19 cellular contexts compared by ENCODE assay signal in genomic region chr10:112370424-112370819, GRCh38. TPM values are rescaled to one million over a fixed set of nuclear protein-coding genes. Genes with fewer than 3 reads are reported as not detected.
DNase-seq lines count a peak whose midpoint lies in the region; ATAC-seq, FAIRE-seq and TF ChIP-seq lines count a peak whose summit lies in the region.
"Had no signal": no experiment of that assay in that cellular context is flagged by ENCODE, and none has a peak within 500 bp of the region (broad histone marks: within the 10 kb centered on the region; RNA-seq: fewer than 3 reads in every experiment).

No MANE protein-coding gene starts in this region.

- H3K4me1 ChIP-seq in CD4-positive, CD25-positive, alpha-beta regulatory T cell (ENCODE audit: control insufficient read depth, insufficient read depth, low read length, poor library complexity, severe bottlenecking), result peaks cover 28% of the 10 kb centered on the region
- H3K4me1 ChIP-seq in endodermal cell (ENCODE audit: control insufficient read depth, insufficient read depth, low read length), result no peaks in the 10 kb centered on the region
- H3K4me1 ChIP-seq: HAP-1 had no signal

- no peaks in the 10 kb centered on the region for H3K36me3 Mint-ChIP-seq in CD4-positive, CD25-positive, alpha-beta regulatory T cell
- no peaks in the 10 kb centered on the region for H3K36me3 Mint-ChIP-seq in T-helper 17 cell (ENCODE audit: low read depth)
- no peaks in the 10 kb centered on the region for H3K36me3 Mint-ChIP-seq in endodermal cell (ENCODE audit: low read depth)
- no peaks in the 10 kb centered on the region for H3K36me3 Mint-ChIP-seq in stimulated activated memory B cell treated with anti-CD40 and anti-IgM and Interleukin-4, amounts not matched to agents 10 μg/mL and 1 μg/mL and 100 μg/mL, for 72 hours

- no peaks in the 10 kb centered on the region for H3K9me3 Mint-ChIP-seq in CD4-positive, CD25-positive, alpha-beta regulatory T cell
- peaks cover 24% of the 10 kb centered on the region for H3K9me3 Mint-ChIP-seq in endodermal cell
- peaks cover 4% of the 10 kb centered on the region for H3K9me3 Mint-ChIP-seq in stimulated activated memory B cell treated with anti-CD40 and anti-IgM and Interleukin-4, amounts not matched to agents 10 μg/mL and 1 μg/mL and 100 μg/mL, for 72 hours
- H3K9me3 Mint-ChIP-seq: CD4-positive, alpha-beta memory T cell had no signal

- H3K9me3 ChIP-seq in CD4-positive, CD25-positive, alpha-beta regulatory T cell (ENCODE audit: control insufficient read depth in 2 of 2, low read length in 2 of 2), result no peaks in the 10 kb centered on the region
- H3K9me3 ChIP-seq in T-helper 17 cell (ENCODE audit: control insufficient read depth, low read length, poor library complexity, severe bottlenecking), result no peaks in the 10 kb centered on the region
- H3K9me3 ChIP-seq in endodermal cell (ENCODE audit: control insufficient read depth, low read length), result no peaks in the 10 kb centered on the region
- H3K9me3 ChIP-seq: HAP-1 had no signal

- no peak for TF ChIP-seq CTCF in endodermal cell (conservative IDR thresholded peaks at IDR 0.05)

- no peak for ATAC-seq in CD4-positive, CD25-positive, alpha-beta regulatory T cell (ENCODE audit: low read depth in 2 of 2)
- ATAC-seq in T-helper 17 cell, result no peak
- ATAC-seq in stimulated activated memory B cell treated with anti-CD40 and anti-IgM and Interleukin-4, amounts not matched to agents 10 μg/mL and 1 μg/mL and 100 μg/mL, for 72 hours, result no peak

- FAIRE-seq in urothelium cell line (lab: Jason Lieb, UNC), result no peak
- FAIRE-seq: D721Med, G401.6, GM12891 had no signal

- 92 to 97% methylated on average over 9 to 15 of the region's 15 CpGs for WGBS in endodermal cell (ENCODE audit: insufficient coverage in 1 of 2, insufficient read length in 1 of 2), 2 experiments

- H3K27me3 Mint-ChIP-seq in CD4-positive, CD25-positive, alpha-beta regulatory T cell, result no peaks in the 10 kb centered on the region
- H3K27me3 Mint-ChIP-seq in T-helper 17 cell (peaks cover 2% of the 10 kb centered on the region), endodermal cell (ENCODE audit: insufficient read depth) (no peaks in the 10 kb centered on the region)
- H3K27me3 Mint-ChIP-seq in stimulated activated memory B cell treated with anti-CD40 and anti-IgM and Interleukin-4, amounts not matched to agents 10 μg/mL and 1 μg/mL and 100 μg/mL, for 72 hours, result no peaks in the 10 kb centered on the region
- H3K27me3 Mint-ChIP-seq: CD4-positive, alpha-beta memory T cell had no signal

- H3K4me1 Mint-ChIP-seq in CD4-positive, CD25-positive, alpha-beta regulatory T cell, result peaks cover 6 to 54% (median 34%) of the 10 kb centered on the region in 4 donors
- peaks cover 25% of the 10 kb centered on the region for H3K4me1 Mint-ChIP-seq in T-helper 17 cell
- H3K4me1 Mint-ChIP-seq in endodermal cell, result peaks cover 23% of the 10 kb centered on the region
- peaks cover 28% of the 10 kb centered on the region for H3K4me1 Mint-ChIP-seq in stimulated activated memory B cell treated with anti-CD40 and anti-IgM and Interleukin-4, amounts not matched to agents 10 μg/mL and 1 μg/mL and 100 μg/mL, for 72 hours

- peak overlapping the region in 1 of 4 donors; percentile 62 for H3K4me3 Mint-ChIP-seq in CD4-positive, CD25-positive, alpha-beta regulatory T cell
- H3K4me3 Mint-ChIP-seq in T-helper 17 cell, result no peak overlapping the region
- no peak overlapping the region for H3K4me3 Mint-ChIP-seq in endodermal cell
- no peak overlapping the region for H3K4me3 Mint-ChIP-seq in stimulated activated memory B cell treated with anti-CD40 and anti-IgM and Interleukin-4, amounts not matched to agents 10 μg/mL and 1 μg/mL and 100 μg/mL, for 72 hours

- no peaks in the 10 kb centered on the region for H3K27me3 ChIP-seq in CD4-positive, CD25-positive, alpha-beta regulatory T cell (ENCODE audit: control insufficient read depth, insufficient read depth, low read length)
- no peaks in the 10 kb centered on the region for H3K27me3 ChIP-seq in endodermal cell (ENCODE audit: control insufficient read depth, insufficient read depth, low read length, poor library complexity, severe bottlenecking)
- H3K27me3 ChIP-seq: BLaER1 treated with 17β-estradiol and CSF1 and Interleukin-3, amounts not matched to agents 10 nM and 100 nM had no signal

- DNase-seq in CD4-positive, CD25-positive, alpha-beta regulatory T cell, result no peak
- no peak for DNase-seq in T-helper 17 cell
- DNase-seq in endodermal cell, result peak; percentile 23
- no peak for DNase-seq in urothelium cell line (ENCODE audit: low spot score)
- no peak for DNase-seq in putamen (ENCODE audit: low spot score)
- DNase-seq in SKM-1 treated with dmso at 0.1 percent for 144 hours (lab: John Stamatoyannopoulos, UW; ENCODE audit: unreplicated experiment), result no peak
- DNase-seq: ACHN; CD4-positive, alpha-beta memory T cell; COR-L47; DMS153; DMS79 treated with DMSO at 0.1 percent for 48 hours; EL; GOT3 had no signal

- peak overlapping the region; percentile 25 to 52 (median 41) for H3K27ac Mint-ChIP-seq in CD4-positive, CD25-positive, alpha-beta regulatory T cell
- H3K27ac Mint-ChIP-seq in T-helper 17 cell (peak overlapping the region; percentile 41), endodermal cell (no peak overlapping the region)
- H3K27ac Mint-ChIP-seq in stimulated activated memory B cell treated with anti-CD40 and anti-IgM and Interleukin-4, amounts not matched to agents 10 μg/mL and 1 μg/mL and 100 μg/mL, for 72 hours, result peak overlapping the region; percentile 32

- no peak overlapping the region for H3K27ac ChIP-seq in CD4-positive, CD25-positive, alpha-beta regulatory T cell (ENCODE audit: insufficient read depth, low read length, poor library complexity, severe bottlenecking)
- no peak overlapping the region for H3K27ac ChIP-seq in endodermal cell (ENCODE audit: low read depth, low read length)
- H3K27ac ChIP-seq: BLaER1 treated with 17β-estradiol and CSF1 and Interleukin-3, amounts not matched to agents 10 nM and 100 nM had no signal

- no peak overlapping the region for H3K9ac ChIP-seq in endodermal cell (ENCODE audit: extremely low read depth, low read length, poor library complexity, severe bottlenecking)
- H3K9ac ChIP-seq: BLaER1 treated with 17β-estradiol and CSF1 and Interleukin-3, amounts not matched to agents 10 nM and 100 nM had no signal

- no peak overlapping the region for H3K4me3 ChIP-seq in CD4-positive, CD25-positive, alpha-beta regulatory T cell (ENCODE audit: low read depth, low read length)
- H3K4me3 ChIP-seq in endodermal cell (ENCODE audit: low read length), result no peak overlapping the region
- H3K4me3 ChIP-seq: BLaER1 treated with 17β-estradiol and CSF1 and Interleukin-3, amounts not matched to agents 10 nM and 100 nM; HAP-1 had no signal

- no peaks in the 10 kb centered on the region for H3K36me3 ChIP-seq in CD4-positive, CD25-positive, alpha-beta regulatory T cell (ENCODE audit: control insufficient read depth, insufficient read depth, low read length)
- no peaks in the 10 kb centered on the region for H3K36me3 ChIP-seq in endodermal cell (ENCODE audit: control insufficient read depth, insufficient read depth, low read length)
- H3K36me3 ChIP-seq: BLaER1 treated with 17β-estradiol and CSF1 and Interleukin-3, amounts not matched to agents 10 nM and 100 nM; HAP-1 had no signal

RNA-seq across cellular contexts. Expression of gene ACSL5, which starts 3.5 kb away (rescaled TPM):
- 63.7 TPM for total RNA-seq in CD4-positive, CD25-positive, alpha-beta regulatory T cell
- polyA plus RNA-seq in CD4-positive, CD25-positive, alpha-beta regulatory T cell, result 10 to 100 TPM; 74.8 to 94.4 (median 80.9) TPM
- total RNA-seq in T-helper 17 cell (10 to 100 TPM; 35.4 to 44.2 TPM), endodermal cell (not detected)
- polyA plus RNA-seq in endodermal cell (2013, experiment 1 of 2), result not detected
- not detected for polyA plus RNA-seq in endodermal cell (2013, experiment 2 of 2)

Comparison
In these comparisons a context has a peak if more than half of its experiments do, and no peak if none do; other contexts are left out.
1. RNA of gene ACSL5, which starts 3.5 kb away (total RNA-seq): 63.7 TPM in CD4-positive, CD25-positive, alpha-beta regulatory T cell (single experiment) and 35.4 to 44.2 TPM in T-helper 17 cell; not detected in endodermal cell; every median in the first group is over 10 times any median in the second.